8 cellular contexts compared by ENCODE assay signal in the genomic region with DNA sequence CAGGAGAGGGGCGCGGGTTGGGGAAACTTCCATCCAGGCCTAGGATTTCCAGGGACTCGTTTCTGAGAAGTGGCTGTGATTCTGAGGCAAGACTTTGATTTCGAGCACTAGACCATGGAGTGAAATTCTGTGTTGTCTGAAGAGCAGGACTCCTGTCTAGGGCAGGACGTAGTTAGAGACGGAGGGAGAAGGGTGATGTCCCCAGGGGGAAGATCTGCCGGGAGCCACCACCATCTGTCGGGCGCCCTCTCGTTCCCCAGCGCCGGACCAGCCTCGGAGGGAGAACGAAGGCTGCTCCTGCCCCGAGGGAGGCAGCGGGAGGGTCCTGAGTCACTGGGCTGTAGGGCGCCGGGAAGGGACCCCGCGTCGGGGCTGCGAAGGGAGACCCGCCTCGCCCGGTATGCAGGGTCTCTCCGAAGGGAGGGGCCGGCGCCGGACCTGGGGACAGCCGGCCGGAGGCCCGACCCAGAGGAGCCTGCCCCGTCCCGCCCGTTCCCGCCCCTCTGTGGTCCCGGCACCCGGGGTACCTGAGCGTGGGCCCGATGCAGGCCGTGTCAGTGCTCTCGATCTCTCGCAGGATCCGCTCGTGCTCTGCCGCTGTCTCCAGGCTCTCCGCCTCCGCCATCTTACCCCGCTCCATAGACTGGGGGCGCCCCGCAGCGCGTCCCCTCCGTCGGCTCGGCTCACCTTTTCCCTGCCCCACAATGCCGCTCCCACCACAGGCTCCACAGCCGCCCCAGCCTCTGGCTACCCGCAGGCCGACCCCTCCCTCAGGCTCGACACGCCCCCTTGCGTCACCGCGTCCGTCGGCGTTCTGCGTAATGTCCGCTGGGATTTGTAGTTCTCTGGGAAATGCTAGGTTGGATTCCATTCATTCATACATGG. TPM values are rescaled to one million over a fixed set of nuclear protein-coding genes. Genes with fewer than 3 reads are reported as not detected.
DNase-seq lines count a peak whose midpoint lies in the region; ATAC-seq and TF ChIP-seq lines count a peak whose summit lies in the region.

Gene EXOC6B, minus strand, starts transcription at position 763 of the 885 bp plus-strand sequence.

- no peaks in the 10 kb centered on the region for H3K9me3 Mint-ChIP-seq in Calu3 (ENCODE audit: low read depth, unreplicated experiment)

- BruUV-seq in Calu3 (replicated peaks; lab: Mats Ljungman, UMichigan) (no TSS peak), PC-3 (replicated peaks; lab: Mats Ljungman, UMichigan) (TSS peak; percentile 27)

- CTCF ChIA-PET in Calu3 (lab: Charles Lee) (no interaction called here), PC-3 (lab: Charles Lee) (no interaction called here)

- ATAC-seq in GM21526 (IDR thresholded peaks at IDR 0.05; ENCODE audit: low FRiP score, unreplicated experiment): peak; percentile 83
- peak; percentile 82 for ATAC-seq in PC-3

- intact Hi-C loops in Calu3 (cut with micrococcal nuclease; ENCODE audit: unreplicated experiment) (no loop called here), PC-3 (cut with micrococcal nuclease) (no loop called here)

- H3K4me1 ChIP-seq in PC-3 (ENCODE audit: insufficient read depth, low read length) (peaks cover 52% of the 10 kb centered on the region), mucosa of rectum (ENCODE audit: control insufficient read depth in 2 of 2, insufficient read depth in 2 of 2, low read length in 2 of 2) (peaks cover 0 to 8% of the 10 kb centered on the region in 2 donors)

- POLR2A ChIA-PET in PC-3 (lab: Charles Lee; ENCODE audit: unreplicated experiment): no interaction called here

- H3K36me3 Mint-ChIP-seq in Calu3 (ENCODE audit: insufficient read depth, unreplicated experiment): peaks cover 19% of the 10 kb centered on the region

- H4K20me1 ChIP-seq in PC-3 (ENCODE audit: low read length): no peaks in the 10 kb centered on the region

- 0 out of 2 replicates have a peak, but pooled peaks cover 6% of the 10 kb centered on the region for H3K36me3 ChIP-seq in PC-3 (ENCODE audit: low read depth, low read length)
- H3K36me3 ChIP-seq in mucosa of rectum (ENCODE audit: control insufficient read depth in 2 of 2, insufficient read depth in 2 of 2, low read length in 2 of 2): no peaks in the 10 kb centered on the region

- H3K27me3 ChIP-seq in PC-3 (ENCODE audit: low read length) (no peaks in the 10 kb centered on the region), mucosa of rectum (ENCODE audit: control insufficient read depth in 2 of 2, insufficient read depth in 2 of 2, low read length in 2 of 2) (no peaks in the 10 kb centered on the region)

- peak within 1 kb of the TSS; percentile 92 for H3K4me2 ChIP-seq in PC-3 (ENCODE audit: low read length)

- H3K27ac ChIP-seq in PC-3 (ENCODE audit: low read length) (peak within 1 kb of the TSS; percentile 6; the same call in 1 of the 2 replicates), mucosa of rectum (ENCODE audit: low read depth in 2 of 2, low read length in 2 of 2) (peak within 1 kb of the TSS; percentile 52 to 72)

- peaks cover 44% of the 10 kb centered on the region for H3K4me1 Mint-ChIP-seq in Calu3 (ENCODE audit: low read depth, unreplicated experiment)

- H3F3A ChIP-seq in PC-3 (ENCODE audit: low read length, unreplicated experiment): no peaks in the 10 kb centered on the region

- peak within 1 kb of the TSS; percentile 84 for H3K4me3 Mint-ChIP-seq in Calu3 (ENCODE audit: low read depth, unreplicated experiment)

- H3K79me2 ChIP-seq in PC-3 (ENCODE audit: low read length): peaks cover 49% of the 10 kb centered on the region

- TF ChIP-seq CTCF in Calu3 (IDR thresholded peaks at IDR 0.05; ENCODE audit: unreplicated experiment) (no peak), PC-3 (conservative IDR thresholded peaks at IDR 0.05; ENCODE audit: low read depth, low read length) (no peak)

- TF ChIP-seq POLR2A in erythroblast (IDR thresholded peaks at IDR 0.05; ENCODE audit: low read length): no peak

- DNase-seq in Calu3 (peak; percentile 96), HuH-7 (ENCODE audit: low spot score) (peak; percentile 89), PC-3 (peak; percentile 94), erythroblast (lab: John Stamatoyannopoulos, UW) (peak; percentile 81 to 91)
- DNase-seq in activated T-cell treated with anti-CD3 and anti-CD28 coated beads, Interleukin-2, amount 50 U/mL, for 1 hour: peak; percentile 92
- peak; percentile 78 to 79 for DNase-seq in stimulated activated CD8-positive, alpha-beta memory T cell treated with anti-CD3 and anti-CD28 coated beads, Interleukin-4, amount 100 ng/mL, for 4 hours (ENCODE audit: low read depth in 2 of 2, low spot score in 1 of 2)

- H3K4me3 ChIP-seq in PC-3 (ENCODE audit: low read length): peak within 1 kb of the TSS; percentile 89
- peak within 1 kb of the TSS; percentile 88 to 97 for H3K4me3 ChIP-seq in mucosa of rectum (ENCODE audit: low read length in 2 of 2)

- H3K27ac Mint-ChIP-seq in Calu3 (ENCODE audit: unreplicated experiment): peak within 1 kb of the TSS; percentile 62

- H3K9me3 ChIP-seq in PC-3 (ENCODE audit: low read length) (no peaks in the 10 kb centered on the region), mucosa of rectum (ENCODE audit: control insufficient read depth in 2 of 2, low read length in 2 of 2) (no peaks in the 10 kb centered on the region)

- no peaks in the 10 kb centered on the region for H3K9me2 ChIP-seq in PC-3 (replicated peaks; ENCODE audit: low read length)

- peak within 1 kb of the TSS; percentile 84 for H2AFZ ChIP-seq in PC-3 (ENCODE audit: low read length)

- peak within 1 kb of the TSS; percentile 71 for H3K9ac ChIP-seq in PC-3 (ENCODE audit: low read length)
- H3K9ac ChIP-seq in mucosa of rectum (ENCODE audit: low read depth in 1 of 2, low read length in 2 of 2): peak within 1 kb of the TSS; percentile 76 to 88

- no peaks in the 10 kb centered on the region for H3K27me3 Mint-ChIP-seq in Calu3 (ENCODE audit: unreplicated experiment)

RNA-seq across cellular contexts. Expression of gene EXOC6B, which starts in this region (rescaled TPM):
- total RNA-seq in Calu3 (2022): 26.4 and 26.6 TPM in 2 replicates
- 13.9 and 28.0 TPM in 2 replicates for total RNA-seq in PC-3 (2014; rRNA removed)

Comparison
In these comparisons a context has a peak if more than half of its experiments do, and no peak if none do; other contexts are left out.
1. Peak in every context shown above with its lines: DNase-seq, ATAC-seq, H3K4me3 ChIP-seq and H3K27ac ChIP-seq.